In genomic region chr22:37162221-37163095, GRCh38 we compare ENCODE assay signal across 9 cellular contexts. TPM values are rescaled to one million over a fixed set of nuclear protein-coding genes. Genes with fewer than 3 reads are reported as not detected.
DNase-seq lines count a peak whose midpoint lies in the region; ATAC-seq and TF ChIP-seq lines count a peak whose summit lies in the region.
"Had no signal": no experiment of that assay in that cellular context is flagged by ENCODE, and none has a peak within 500 bp of the region (broad histone marks: within the 10 kb centered on the region; RNA-seq: fewer than 3 reads in every experiment).

No MANE protein-coding gene starts in this region.

- peaks cover 5% of the 10 kb centered on the region for H3K36me3 Mint-ChIP-seq in activated naive CD8-positive, alpha-beta T cell treated with anti-CD3 and anti-CD28 coated beads for 36 hours

- no peak for TF ChIP-seq CTCF in Panc1 (IDR thresholded peaks at IDR 0.05)

- BruUV-seq in Panc1 (replicated peaks; lab: Mats Ljungman, UMichigan) = no TSS peak

- DNase-seq in ELR (ENCODE audit: low read depth) (peak; percentile 27), Panc1 (ENCODE audit: low read depth, low spot score) (no peak), epidermal melanocyte (ENCODE audit: insufficient read length, low spot score) (no peak), NCI-H2107 treated with DMSO at 0.1 percent for 48 hours (lab: John Stamatoyannopoulos, UW; ENCODE audit: unreplicated experiment) (no peak), cerebellar cortex (ENCODE audit: low spot score) (no peak)
- peak; percentile 81 for DNase-seq in activated naive CD8-positive, alpha-beta T cell treated with anti-CD3 and anti-CD28 coated beads for 36 hours
- peak; percentile 68 for DNase-seq in stimulated activated CD8-positive, alpha-beta memory T cell treated with anti-CD3 and anti-CD28 coated beads, Interleukin-4, amount 100 ng/mL, for 24 hours (ENCODE audit: low read depth)

- peaks cover 2% of the 10 kb centered on the region for H3K9me3 Mint-ChIP-seq in activated naive CD8-positive, alpha-beta T cell treated with anti-CD3 and anti-CD28 coated beads for 36 hours

- in situ Hi-C loops in Panc1 (cut with HindIII; ENCODE audit: low pct_unique_long_range_greater_than_20kb, low sequenced_read_pairs) = no loop called here

- peak overlapping the region; percentile 53 for H3K4me3 Mint-ChIP-seq in activated naive CD8-positive, alpha-beta T cell treated with anti-CD3 and anti-CD28 coated beads for 36 hours

- no peaks in the 10 kb centered on the region for H3K27me3 ChIP-seq in Panc1 (ENCODE audit: control insufficient read depth, insufficient read depth, low read length)

- H3K4me3 ChIP-seq in Panc1 (ENCODE audit: low read depth in 2 of 2, low read length in 2 of 2) = no peak overlapping the region

- POLR2A ChIA-PET in Panc1 (lab: Charles Lee) = no interaction called here

- no peaks in the 10 kb centered on the region for H3K9me3 ChIP-seq in Panc1 (ENCODE audit: control insufficient read depth, insufficient read depth, low read depth, low read length)

- 0 out of 2 replicates have a peak overlapping the region, but pooled peaks have one; percentile 12 for H3K27ac ChIP-seq in Panc1 (ENCODE audit: low read length)

- peaks cover 70% of the 10 kb centered on the region for H3K4me1 Mint-ChIP-seq in activated naive CD8-positive, alpha-beta T cell treated with anti-CD3 and anti-CD28 coated beads for 36 hours

- peak overlapping the region; percentile 85 for H3K27ac Mint-ChIP-seq in activated naive CD8-positive, alpha-beta T cell treated with anti-CD3 and anti-CD28 coated beads for 36 hours

- ATAC-seq in GM21528 (IDR thresholded peaks at IDR 0.05; ENCODE audit: low FRiP score, unreplicated experiment) (peak; percentile 51), Panc1 (no peak)

- peaks cover 9% of the 10 kb centered on the region for H3K4me1 ChIP-seq in Panc1 (ENCODE audit: control insufficient read depth, insufficient read depth, low read length)

- no peaks in the 10 kb centered on the region for H3K27me3 Mint-ChIP-seq in activated naive CD8-positive, alpha-beta T cell treated with anti-CD3 and anti-CD28 coated beads for 36 hours

- CTCF ChIA-PET in Panc1 (lab: Charles Lee) = interaction anchor here (0.6 kb wide), 1 partner anchor 254 kb away, joined by 5 read pairs; no protein-coding TSS in a partner anchor

- intact Hi-C loops in Panc1 (cut with micrococcal nuclease; ENCODE audit: unreplicated experiment) = no loop called here

- no peaks in the 10 kb centered on the region for H3K36me3 ChIP-seq in Panc1 (ENCODE audit: control insufficient read depth, insufficient read depth, low read length)

RNA-seq across cellular contexts. Expression of gene IL2RB, which starts 12.7 kb away (rescaled TPM):
- total RNA-seq in Panc1 (2021; ENCODE audit: unreplicated experiment) = 1.0 TPM
- 0.59 TPM for polyA plus RNA-seq in Panc1 (2012; ENCODE audit: insufficient read length)
- 100 to 1,000 TPM; 148 to 149 TPM for total RNA-seq in activated naive CD8-positive, alpha-beta T cell treated with anti-CD3 and anti-CD28 coated beads for 36 hours

RNA-seq across cellular contexts. Expression of gene C1QTNF6, which starts 25.6 kb away (rescaled TPM):
- total RNA-seq in Panc1 (2021; ENCODE audit: unreplicated experiment) = 25.0 TPM
- 24.0 TPM for polyA plus RNA-seq in Panc1 (2012; ENCODE audit: insufficient read length)
- 1 to 10 TPM; 2.7 to 3.2 TPM for total RNA-seq in activated naive CD8-positive, alpha-beta T cell treated with anti-CD3 and anti-CD28 coated beads for 36 hours

RNA-seq across cellular contexts. Expression of gene SSTR3, which starts 49.8 kb away (rescaled TPM):
- total RNA-seq in Panc1 (2021; ENCODE audit: unreplicated experiment) = 0.08 TPM
- polyA plus RNA-seq in Panc1 (2012; ENCODE audit: insufficient read length) = not detected
- total RNA-seq in activated naive CD8-positive, alpha-beta T cell treated with anti-CD3 and anti-CD28 coated beads for 36 hours = 1 to 10 TPM; 7.1 to 7.4 TPM
- total RNA-seq: skeletal muscle tissue had no signal

RNA-seq across cellular contexts. Expression of gene TMPRSS6, which starts 52.9 kb away (rescaled TPM):
- not detected for total RNA-seq in Panc1 (2021; ENCODE audit: unreplicated experiment)
- 0.07 TPM for polyA plus RNA-seq in Panc1 (2012; ENCODE audit: insufficient read length)
- total RNA-seq in activated naive CD8-positive, alpha-beta T cell treated with anti-CD3 and anti-CD28 coated beads for 36 hours = 1 to 10 TPM; 1.8 to 2.0 TPM
- total RNA-seq: skeletal muscle tissue had no signal

Comparison
In these comparisons a context has a peak if more than half of its experiments do, and no peak if none do; other contexts are left out.
1. DNase-seq: peak in ELR (single experiment), activated naive CD8-positive, alpha-beta T cell treated with anti-CD3 and anti-CD28 coated beads for 36 hours (single experiment) and stimulated activated CD8-positive, alpha-beta memory T cell treated with anti-CD3 and anti-CD28 coated beads, Interleukin-4, amount 100 ng/mL, for 24 hours (single experiment); none in Panc1 (single experiment), epidermal melanocyte (single experiment), NCI-H2107 treated with DMSO at 0.1 percent for 48 hours (single experiment) and cerebellar cortex (single experiment).
2. RNA of gene IL2RB, which starts 12.7 kb away (total RNA-seq): 148 to 149 TPM in activated naive CD8-positive, alpha-beta T cell treated with anti-CD3 and anti-CD28 coated beads for 36 hours; 1.0 TPM in Panc1 (single experiment); every median in the first group is over 10 times any median in the second.